In the genomic region with DNA sequence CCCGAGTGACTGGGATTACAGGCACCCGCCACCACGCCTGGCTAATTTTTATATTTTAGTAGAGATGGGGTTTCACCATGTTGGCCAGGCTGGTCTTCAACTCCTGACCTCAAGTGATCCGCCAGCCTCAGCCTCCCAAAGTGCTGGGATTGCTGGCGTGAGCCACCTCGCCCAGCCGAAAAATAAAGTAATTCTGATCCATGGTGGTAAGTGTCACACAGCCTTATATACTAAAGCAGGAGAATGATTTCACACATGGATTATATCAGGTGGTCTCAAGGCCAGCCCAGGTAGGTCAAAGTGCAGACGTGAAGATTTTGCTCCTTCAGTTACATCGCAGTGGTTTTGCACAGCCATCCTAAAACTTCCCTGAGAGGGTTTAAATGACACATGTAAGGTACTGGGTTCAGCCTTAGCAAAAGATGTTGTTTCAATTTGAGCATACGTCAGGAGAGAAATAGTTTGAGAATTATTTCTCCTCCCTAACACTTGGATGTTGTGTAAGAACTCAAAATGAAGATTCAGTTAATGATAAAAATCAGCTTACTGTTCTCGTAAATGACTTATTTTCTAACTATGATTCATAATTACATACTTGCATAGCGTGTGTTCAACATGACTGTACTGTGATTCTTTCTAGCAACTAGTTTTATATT, we compare ENCODE assay signal across 8 cellular contexts.
A peak's percentile ranks its signal among the peaks of the same experiment; 100 is the strongest.
DNase-seq lines count a peak whose midpoint lies in the region; ATAC-seq and TF ChIP-seq lines count a peak whose summit lies in the region.

No MANE protein-coding gene starts in this region.

- H3K27ac Mint-ChIP-seq in activated T-cell treated with anti-CD3 and anti-CD28 coated beads, Interleukin-2, amount 50 U/mL, for 24 hours: peak overlapping the region; percentile 97
- H3K27ac Mint-ChIP-seq in T-helper 17 cell: peak overlapping the region; percentile 91
- peak overlapping the region; percentile 66 to 97 for H3K27ac Mint-ChIP-seq in effector memory CD8-positive, alpha-beta T cell
- H3K27ac Mint-ChIP-seq in type B pancreatic cell: no peak overlapping the region

- ATAC-seq in T-helper 17 cell: peak; percentile 9
- peak; percentile 23 for ATAC-seq in effector memory CD8-positive, alpha-beta T cell (replicated peaks)
- ATAC-seq in stimulated activated naive CD8-positive, alpha-beta T cell treated with anti-CD3 and anti-CD28 coated beads, Interleukin-15, Interleukin-2, amounts not matched to agents 100 U/mL and 50 U/mL, for 24 hours: peak; percentile 69

- peaks cover 66% of the 10 kb centered on the region for H3K4me1 Mint-ChIP-seq in activated T-cell treated with anti-CD3 and anti-CD28 coated beads, Interleukin-2, amount 50 U/mL, for 24 hours (ENCODE audit: low read depth)
- H3K4me1 Mint-ChIP-seq in T-helper 17 cell (peaks cover 31% of the 10 kb centered on the region), type B pancreatic cell (ENCODE audit: unreplicated experiment) (no peaks in the 10 kb centered on the region)
- peaks cover 37 to 47% of the 10 kb centered on the region in 2 donors for H3K4me1 Mint-ChIP-seq in effector memory CD8-positive, alpha-beta T cell (ENCODE audit: low read depth in 2 of 2)

- peaks cover 2% of the 10 kb centered on the region for H3K9me3 Mint-ChIP-seq in activated T-cell treated with anti-CD3 and anti-CD28 coated beads, Interleukin-2, amount 50 U/mL, for 24 hours
- H3K9me3 Mint-ChIP-seq in effector memory CD8-positive, alpha-beta T cell: no peaks in the 10 kb centered on the region
- H3K9me3 Mint-ChIP-seq in type B pancreatic cell: no peaks in the 10 kb centered on the region

- no peak for TF ChIP-seq CTCF in type B pancreatic cell (conservative IDR thresholded peaks at IDR 0.05)

- H3K36me3 Mint-ChIP-seq in activated T-cell treated with anti-CD3 and anti-CD28 coated beads, Interleukin-2, amount 50 U/mL, for 24 hours (ENCODE audit: low read depth): peaks cover 6% of the 10 kb centered on the region
- H3K36me3 Mint-ChIP-seq in T-helper 17 cell (ENCODE audit: low read depth): no peaks in the 10 kb centered on the region
- H3K36me3 Mint-ChIP-seq in effector memory CD8-positive, alpha-beta T cell (ENCODE audit: insufficient read depth): peaks cover 4% of the 10 kb centered on the region
- no peaks in the 10 kb centered on the region for H3K36me3 Mint-ChIP-seq in type B pancreatic cell

- DNase-seq in activated T-cell treated with anti-CD3 and anti-CD28 coated beads, Interleukin-2, amount 50 U/mL, for 24 hours: peak; percentile 60
- DNase-seq in activated T-cell treated with anti-CD3 and anti-CD28 coated beads for 4 hours (no peak), T-helper 17 cell (no peak), T-helper 9 cell (no peak), mucosa of gallbladder (ENCODE audit: low spot score) (no peak), type B pancreatic cell (ENCODE audit: extremely low spot score, unreplicated experiment) (no peak)
- peak in 1 of 3 experiments; percentile 5 for DNase-seq in effector memory CD8-positive, alpha-beta T cell
- peak; percentile 25 for DNase-seq in stimulated activated naive CD8-positive, alpha-beta T cell treated with anti-CD3 and anti-CD28 coated beads, Interleukin-15, Interleukin-2, amounts not matched to agents 100 U/mL and 50 U/mL, for 24 hours

- H3K27me3 Mint-ChIP-seq in activated T-cell treated with anti-CD3 and anti-CD28 coated beads, Interleukin-2, amount 50 U/mL, for 24 hours: no peaks in the 10 kb centered on the region
- H3K27me3 Mint-ChIP-seq in T-helper 17 cell (no peaks in the 10 kb centered on the region), type B pancreatic cell (no peaks in the 10 kb centered on the region)
- no peaks in the 10 kb centered on the region for H3K27me3 Mint-ChIP-seq in effector memory CD8-positive, alpha-beta T cell

- H3K4me3 Mint-ChIP-seq in activated T-cell treated with anti-CD3 and anti-CD28 coated beads, Interleukin-2, amount 50 U/mL, for 24 hours: peak overlapping the region; percentile 54
- peak overlapping the region; percentile 76 for H3K4me3 Mint-ChIP-seq in T-helper 17 cell
- H3K4me3 Mint-ChIP-seq in effector memory CD8-positive, alpha-beta T cell: peak overlapping the region; percentile 84 to 85
- H3K4me3 Mint-ChIP-seq in type B pancreatic cell: no peak overlapping the region

- peaks cover 4% of the 10 kb centered on the region for H3K9me3 ChIP-seq in T-helper 17 cell (ENCODE audit: control insufficient read depth, low read length, poor library complexity, severe bottlenecking)

Comparison
In these comparisons a context has a peak if more than half of its experiments do, and no peak if none do; other contexts are left out.
1. DNase-seq: peak in activated T-cell treated with anti-CD3 and anti-CD28 coated beads, Interleukin-2, amount 50 U/mL, for 24 hours (single experiment) and stimulated activated naive CD8-positive, alpha-beta T cell treated with anti-CD3 and anti-CD28 coated beads, Interleukin-15, Interleukin-2, amounts not matched to agents 100 U/mL and 50 U/mL, for 24 hours (single experiment); none in activated T-cell treated with anti-CD3 and anti-CD28 coated beads for 4 hours (single experiment), T-helper 17 cell (0 of 3), T-helper 9 cell (single experiment), mucosa of gallbladder (single experiment) and type B pancreatic cell (single experiment).
2. ATAC-seq: peak in every context shown above with its lines; median percentile 69 in stimulated activated naive CD8-positive, alpha-beta T cell treated with anti-CD3 and anti-CD28 coated beads, Interleukin-15, Interleukin-2, amounts not matched to agents 100 U/mL and 50 U/mL, for 24 hours; 23 in effector memory CD8-positive, alpha-beta T cell; 9 in T-helper 17 cell.